In genomic region chrX:39721570-39722279, GRCh38 we compare ENCODE assay signal across 18 cellular contexts.
DNase-seq lines count a peak whose midpoint lies in the region; ATAC-seq and TF ChIP-seq lines count a peak whose summit lies in the region.
"Had no signal": no experiment of that assay in that cellular context is flagged by ENCODE, and none has a peak within 500 bp of the region (broad histone marks: within the 10 kb centered on the region; RNA-seq: fewer than 3 reads in every experiment).

No MANE protein-coding gene starts in this region.

- H3K27ac Mint-ChIP-seq in nephron: peak overlapping the region in 2 of 3 experiments; percentile 28 to 75
- H3K27ac Mint-ChIP-seq: H9; memory B cell; nephron progenitor cell; T-helper 1 cell treated with Interleukin-12 subunit alpha and Interleukin-12 subunit beta and Interleukin-4 antibody, amounts not matched to agents 30 μg/mL and 1 μg/mL, for 36 hours had no signal

- H3K9me3 Mint-ChIP-seq in nephron: peaks cover 12% of the 10 kb centered on the region
- H3K9me3 Mint-ChIP-seq: T-helper 1 cell treated with Interleukin-12 subunit alpha and Interleukin-12 subunit beta and Interleukin-4 antibody, amounts not matched to agents 30 μg/mL and 1 μg/mL, for 36 hours had no signal

- no peak overlapping the region for H3K4me3 ChIP-seq in fibroblast of villous mesenchyme (ENCODE audit: low read depth, low read length)

- H3K4me1 Mint-ChIP-seq in nephron: peaks cover 43% of the 10 kb centered on the region

- no peak overlapping the region for H3K4me3 Mint-ChIP-seq in nephron
- H3K4me3 Mint-ChIP-seq: H9; memory B cell; nephron progenitor cell; T-helper 1 cell treated with Interleukin-12 subunit alpha and Interleukin-12 subunit beta and Interleukin-4 antibody, amounts not matched to agents 30 μg/mL and 1 μg/mL, for 36 hours had no signal

- no peak for TF ChIP-seq CTCF in fibroblast of villous mesenchyme (IDR thresholded peaks at IDR 0.05; ENCODE audit: insufficient read depth, low read depth, low read length)
- no peak for TF ChIP-seq CTCF in nephron (IDR thresholded peaks at IDR 0.05; ENCODE audit: unreplicated experiment in 3 of 3)

- no peak for ATAC-seq in HG02588 (IDR thresholded peaks at IDR 0.05; ENCODE audit: unreplicated experiment)
- ATAC-seq in left lobe of liver: no peak
- ATAC-seq: esophagus mucosa had no signal

- no peaks in the 10 kb centered on the region for H3K36me3 Mint-ChIP-seq in nephron (ENCODE audit: low read depth)
- H3K36me3 Mint-ChIP-seq: memory B cell had no signal

- H3K27me3 Mint-ChIP-seq in nephron (ENCODE audit: low read depth): peaks cover 9% of the 10 kb centered on the region

- DNase-seq in Daoy (ENCODE audit: low read depth) (peak; percentile 21), astrocyte of the hippocampus (ENCODE audit: low read depth, low spot score) (peak; percentile 83), fibroblast of villous mesenchyme (ENCODE audit: low read depth) (peak; percentile 11), NCI-H2081 treated with DMSO at 0.1 percent for 48 hours (lab: John Stamatoyannopoulos, UW) (no peak), left lobe of liver (ENCODE audit: low spot score) (no peak)
- DNase-seq in activated T-cell treated with anti-CD3 and anti-CD28 coated beads, Interleukin-2, amount 50 U/mL, for 48 hours: no peak
- DNase-seq: activated CD4-positive, CD25-positive, alpha-beta regulatory T cell; amniotic stem cell; H9; Kasumi-1; NCI-H146; nephron progenitor cell; SHP77 had no signal

Comparison
In these comparisons a context has a peak if more than half of its experiments do, and no peak if none do; other contexts are left out.
1. DNase-seq: peak in Daoy (single experiment), astrocyte of the hippocampus (single experiment) and fibroblast of villous mesenchyme (single experiment); none in NCI-H2081 treated with DMSO at 0.1 percent for 48 hours (single experiment), left lobe of liver (single experiment) and activated T-cell treated with anti-CD3 and anti-CD28 coated beads, Interleukin-2, amount 50 U/mL, for 48 hours (0 of 2).